Comparison of ENCODE assay signal across 17 cellular contexts in genomic region chr3:9079674-9080073, GRCh38.
A peak's percentile ranks its signal among the peaks of the same experiment; 100 is the strongest.
DNase-seq lines count a peak whose midpoint lies in the region; FAIRE-seq and TF ChIP-seq lines count a peak whose summit lies in the region.
"Had no signal": no experiment of that assay in that cellular context is flagged by ENCODE, and none has a peak within 500 bp of the region (broad histone marks: within the 10 kb centered on the region; RNA-seq: fewer than 3 reads in every experiment).

No MANE protein-coding gene starts in this region.

- in situ Hi-C loops in mammary epithelial cell (cut with MboI; ENCODE audit: low sequenced_read_pairs in 2 of 2): no loop called here

- dilution Hi-C loops in mammary epithelial cell (cut with HindIII; ENCODE audit: low sequenced_read_pairs): no loop called here

- H4K20me1 ChIP-seq in mammary epithelial cell (ENCODE audit: insufficient read depth, low read length): no peaks in the 10 kb centered on the region

- no peaks in the 10 kb centered on the region for H3K27me3 ChIP-seq in mammary epithelial cell (ENCODE audit: insufficient read depth, low read length)

- peak overlapping the region; percentile 29 for H3K4me2 ChIP-seq in mammary epithelial cell (ENCODE audit: insufficient read depth, low read depth, low read length)

- DNase-seq in GM12865 (ENCODE audit: low read depth) (peak; percentile 8), HTR-8/SVneo (ENCODE audit: insufficient read length, low spot score) (peak; percentile 5), mammary epithelial cell (peak; percentile 69), islet precursor cell (peak; percentile 76), cardiac septum (ENCODE audit: low spot score) (no peak)
- no peak for DNase-seq in stimulated activated CD4-positive, alpha-beta T cell treated with anti-CD3 and anti-CD28 coated beads, Interleukin-2, amount 100 ng/mL, for 48 hours
- DNase-seq in stimulated activated naive CD4-positive, alpha-beta T cell (lab: John Stamatoyannopoulos, UW): no peak
- DNase-seq: Calu3; CD4-positive, alpha-beta T cell; GF-D8; NCI-H1048; NCI-H146; NCI-H2081 treated with DMSO at 0.1 percent for 48 hours; NCI-H526; NK-92 treated with Interleukin-12 subunit alpha and Interleukin-12 subunit beta, amount 100 ng/mL, for 24 hours; OCI-M1; SHP77 had no signal

- no peak overlapping the region for H2AFZ ChIP-seq in mammary epithelial cell (ENCODE audit: low read depth, low read length)

- BruUV-seq in mammary epithelial cell (replicated peaks; lab: Mats Ljungman, UMichigan): no TSS peak

- H3K9me3 ChIP-seq in mammary epithelial cell (replicated peaks; ENCODE audit: insufficient read depth, low read length): no peaks in the 10 kb centered on the region

- H3K4me3 ChIP-seq in GM12865 (ENCODE audit: low read depth, low read length) (no peak overlapping the region), mammary epithelial cell (replicated peaks in 1 of 3; ENCODE audit: insufficient read depth in 1 of 3, low read depth in 2 of 3, low read length in 3 of 3) (no peak overlapping the region)

- TF ChIP-seq CTCF in GM12865 (IDR thresholded peaks at IDR 0.05; ENCODE audit: insufficient read depth, low read depth, low read length, missing control alignments) (no peak), mammary epithelial cell (conservative IDR thresholded peaks at IDR 0.05 in 1 of 2, IDR thresholded peaks at IDR 0.05 in 1 of 2; ENCODE audit: extremely low read depth in 1 of 2, insufficient read depth in 1 of 2, low read depth in 1 of 2, low read length in 2 of 2) (no peak)

- no peak for FAIRE-seq in HTR-8/SVneo (lab: Jason Lieb, UNC)

- H3K4me1 ChIP-seq in mammary epithelial cell (ENCODE audit: insufficient read depth, low read length): peaks cover 19% of the 10 kb centered on the region

- intact Hi-C loops in mammary epithelial cell (cut with micrococcal nuclease): loop anchor here (5.0 kb wide), 1 partner anchor 168 kb away; the partner anchor contains the start of gene SRGAP3
- intact Hi-C loops in cardiac septum (cut with DNase I): no loop called here

- CTCF ChIA-PET in mammary epithelial cell (lab: Charles Lee; ENCODE audit: low non-redundant PET): interaction anchor here (0.5 to 0.8 kb wide), 2 partner anchors 135 to 223 kb away, joined by 3 to 4 read pairs; no protein-coding TSS in a partner anchor

- H3K36me3 ChIP-seq in mammary epithelial cell (ENCODE audit: insufficient read depth, low read length): no peaks in the 10 kb centered on the region

- H3K27ac ChIP-seq in mammary epithelial cell (ENCODE audit: insufficient read depth, low read depth, low read length): peak overlapping the region; percentile 53

- H3K79me2 ChIP-seq in mammary epithelial cell (ENCODE audit: insufficient read depth, low read length): peaks cover 19% of the 10 kb centered on the region

- 17% methylated on average over 4 of the region's 8 CpGs for WGBS in mammary epithelial cell (ENCODE audit: low coverage, missing lambda C conversion rate)

- no peak overlapping the region for H3K9ac ChIP-seq in mammary epithelial cell (ENCODE audit: insufficient read depth, low read length)

Comparison
In these comparisons a context has a peak if more than half of its experiments do, and no peak if none do; other contexts are left out.
1. DNase-seq: peak in GM12865 (single experiment), HTR-8/SVneo (single experiment), mammary epithelial cell (single experiment) and islet precursor cell (single experiment); none in stimulated activated CD4-positive, alpha-beta T cell treated with anti-CD3 and anti-CD28 coated beads, Interleukin-2, amount 100 ng/mL, for 48 hours (0 of 2), cardiac septum (single experiment) and stimulated activated naive CD4-positive, alpha-beta T cell (0 of 6).